In the genomic region with DNA sequence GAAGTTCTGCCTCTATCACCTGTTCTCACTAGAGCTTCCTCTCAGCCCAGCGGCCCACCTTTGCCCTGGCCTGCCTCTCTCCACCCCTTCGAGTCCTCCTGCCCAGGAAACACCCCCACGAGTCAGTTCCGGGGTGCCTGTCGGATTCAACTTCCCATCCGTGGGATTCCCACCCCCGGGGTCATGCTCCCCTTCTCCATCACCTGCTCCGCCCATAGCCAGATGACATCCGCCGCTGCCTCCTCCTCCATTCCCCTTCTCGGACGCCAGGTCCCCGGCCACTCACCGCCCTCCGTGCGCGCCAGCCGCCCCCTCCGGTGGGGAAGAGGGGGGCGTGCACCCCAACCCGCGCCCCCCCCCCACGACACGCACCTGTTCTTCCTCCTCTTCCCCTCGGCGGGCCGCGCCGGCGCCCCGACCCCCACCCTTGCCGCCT, we compare ENCODE assay signal across 1 cellular context.
TF ChIP-seq lines count a peak whose summit lies in the region.

No MANE protein-coding gene starts in this region.

TF ChIP-seq in GM12878, 131 proteins besides CTCF, POLR2A, EP300 and RAD21 (continued from another document):
- TF ChIP-seq, protein P1, sequence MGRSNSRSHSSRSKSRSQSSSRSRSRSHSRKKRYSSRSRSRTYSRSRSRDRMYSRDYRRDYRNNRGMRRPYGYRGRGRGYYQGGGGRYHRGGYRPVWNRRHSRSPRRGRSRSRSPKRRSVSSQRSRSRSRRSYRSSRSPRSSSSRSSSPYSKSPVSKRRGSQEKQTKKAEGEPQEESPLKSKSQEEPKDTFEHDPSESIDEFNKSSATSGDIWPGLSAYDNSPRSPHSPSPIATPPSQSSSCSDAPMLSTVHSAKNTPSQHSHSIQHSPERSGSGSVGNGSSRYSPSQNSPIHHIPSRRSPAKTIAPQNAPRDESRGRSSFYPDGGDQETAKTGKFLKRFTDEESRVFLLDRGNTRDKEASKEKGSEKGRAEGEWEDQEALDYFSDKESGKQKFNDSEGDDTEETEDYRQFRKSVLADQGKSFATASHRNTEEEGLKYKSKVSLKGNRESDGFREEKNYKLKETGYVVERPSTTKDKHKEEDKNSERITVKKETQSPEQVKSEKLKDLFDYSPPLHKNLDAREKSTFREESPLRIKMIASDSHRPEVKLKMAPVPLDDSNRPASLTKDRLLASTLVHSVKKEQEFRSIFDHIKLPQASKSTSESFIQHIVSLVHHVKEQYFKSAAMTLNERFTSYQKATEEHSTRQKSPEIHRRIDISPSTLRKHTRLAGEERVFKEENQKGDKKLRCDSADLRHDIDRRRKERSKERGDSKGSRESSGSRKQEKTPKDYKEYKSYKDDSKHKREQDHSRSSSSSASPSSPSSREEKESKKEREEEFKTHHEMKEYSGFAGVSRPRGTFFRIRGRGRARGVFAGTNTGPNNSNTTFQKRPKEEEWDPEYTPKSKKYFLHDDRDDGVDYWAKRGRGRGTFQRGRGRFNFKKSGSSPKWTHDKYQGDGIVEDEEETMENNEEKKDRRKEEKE (IDR thresholded peaks at IDR 0.05) = no peak
- TF ChIP-seq SP1 (IDR thresholded peaks at IDR 0.05; ENCODE audit: low read depth, low read length) (no peak), TCF7 (IDR thresholded peaks at IDR 0.05; ENCODE audit: borderline replicate concordance) (no peak), CHD1 (IDR thresholded peaks at IDR 0.05; ENCODE audit: low read depth, low read length) (no peak), TARDBP (IDR thresholded peaks at IDR 0.05; ENCODE audit: borderline replicate concordance) (no peak), DPF2 (IDR thresholded peaks at IDR 0.05) (no peak), RB1 (IDR thresholded peaks at IDR 0.05; ENCODE audit: borderline replicate concordance) (no peak), GATAD2B (conservative IDR thresholded peaks at IDR 0.05; ENCODE audit: low read depth) (no peak), IRF5 (IDR thresholded peaks at IDR 0.05; ENCODE audit: borderline replicate concordance) (no peak), HCFC1 (IDR thresholded peaks at IDR 0.05; ENCODE audit: low read length) (no peak; the same call in 1 of the 2 replicates), TBL1XR1 (IDR thresholded peaks at IDR 0.05; ENCODE audit: low read depth, low read length) (0 out of 2 replicates have a peak, but pooled peaks have one; percentile 19), BHLHE40 (IDR thresholded peaks at IDR 0.05; ENCODE audit: borderline replicate concordance in 1 of 2, low read depth in 2 of 2, low read length in 1 of 2) (no peak; a peak in 1 of 4 replicates), ATF2 (IDR thresholded peaks at IDR 0.05; ENCODE audit: low read length) (no peak), RAD51 (IDR thresholded peaks at IDR 0.05) (peak; percentile 52; the same call in 1 of the 2 replicates), EGR1 (IDR thresholded peaks at IDR 0.05; ENCODE audit: borderline replicate concordance in 1 of 2, low read depth in 2 of 2, low read length in 2 of 2) (peak in 1 of 2 experiments; percentile 57; a peak in 1 of 3 replicates), POLR2AphosphoS2 (IDR thresholded peaks at IDR 0.05; ENCODE audit: low read depth, low read length) (no peak), NRF1 (conservative IDR thresholded peaks at IDR 0.05; ENCODE audit: low read depth, low read length) (no peak), ESRRA (IDR thresholded peaks at IDR 0.05; ENCODE audit: low read length) (no peak), FOXK2 (IDR thresholded peaks at IDR 0.05) (no peak), ZNF207 (IDR thresholded peaks at IDR 0.05; ENCODE audit: borderline replicate concordance) (no peak), ZBED1 (IDR thresholded peaks at IDR 0.05; ENCODE audit: borderline replicate concordance) (no peak), STAT3 (IDR thresholded peaks at IDR 0.05; ENCODE audit: low read depth, low read length) (no peak), ASH2L (IDR thresholded peaks at IDR 0.05; ENCODE audit: borderline replicate concordance, low read depth) (no peak)
- TF ChIP-seq, protein P2, sequence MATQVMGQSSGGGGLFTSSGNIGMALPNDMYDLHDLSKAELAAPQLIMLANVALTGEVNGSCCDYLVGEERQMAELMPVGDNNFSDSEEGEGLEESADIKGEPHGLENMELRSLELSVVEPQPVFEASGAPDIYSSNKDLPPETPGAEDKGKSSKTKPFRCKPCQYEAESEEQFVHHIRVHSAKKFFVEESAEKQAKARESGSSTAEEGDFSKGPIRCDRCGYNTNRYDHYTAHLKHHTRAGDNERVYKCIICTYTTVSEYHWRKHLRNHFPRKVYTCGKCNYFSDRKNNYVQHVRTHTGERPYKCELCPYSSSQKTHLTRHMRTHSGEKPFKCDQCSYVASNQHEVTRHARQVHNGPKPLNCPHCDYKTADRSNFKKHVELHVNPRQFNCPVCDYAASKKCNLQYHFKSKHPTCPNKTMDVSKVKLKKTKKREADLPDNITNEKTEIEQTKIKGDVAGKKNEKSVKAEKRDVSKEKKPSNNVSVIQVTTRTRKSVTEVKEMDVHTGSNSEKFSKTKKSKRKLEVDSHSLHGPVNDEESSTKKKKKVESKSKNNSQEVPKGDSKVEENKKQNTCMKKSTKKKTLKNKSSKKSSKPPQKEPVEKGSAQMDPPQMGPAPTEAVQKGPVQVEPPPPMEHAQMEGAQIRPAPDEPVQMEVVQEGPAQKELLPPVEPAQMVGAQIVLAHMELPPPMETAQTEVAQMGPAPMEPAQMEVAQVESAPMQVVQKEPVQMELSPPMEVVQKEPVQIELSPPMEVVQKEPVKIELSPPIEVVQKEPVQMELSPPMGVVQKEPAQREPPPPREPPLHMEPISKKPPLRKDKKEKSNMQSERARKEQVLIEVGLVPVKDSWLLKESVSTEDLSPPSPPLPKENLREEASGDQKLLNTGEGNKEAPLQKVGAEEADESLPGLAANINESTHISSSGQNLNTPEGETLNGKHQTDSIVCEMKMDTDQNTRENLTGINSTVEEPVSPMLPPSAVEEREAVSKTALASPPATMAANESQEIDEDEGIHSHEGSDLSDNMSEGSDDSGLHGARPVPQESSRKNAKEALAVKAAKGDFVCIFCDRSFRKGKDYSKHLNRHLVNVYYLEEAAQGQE (IDR thresholded peaks at IDR 0.05; ENCODE audit: low read depth, low read length) = no peak
